1 cellular context compared by ENCODE assay signal in the genomic region with DNA sequence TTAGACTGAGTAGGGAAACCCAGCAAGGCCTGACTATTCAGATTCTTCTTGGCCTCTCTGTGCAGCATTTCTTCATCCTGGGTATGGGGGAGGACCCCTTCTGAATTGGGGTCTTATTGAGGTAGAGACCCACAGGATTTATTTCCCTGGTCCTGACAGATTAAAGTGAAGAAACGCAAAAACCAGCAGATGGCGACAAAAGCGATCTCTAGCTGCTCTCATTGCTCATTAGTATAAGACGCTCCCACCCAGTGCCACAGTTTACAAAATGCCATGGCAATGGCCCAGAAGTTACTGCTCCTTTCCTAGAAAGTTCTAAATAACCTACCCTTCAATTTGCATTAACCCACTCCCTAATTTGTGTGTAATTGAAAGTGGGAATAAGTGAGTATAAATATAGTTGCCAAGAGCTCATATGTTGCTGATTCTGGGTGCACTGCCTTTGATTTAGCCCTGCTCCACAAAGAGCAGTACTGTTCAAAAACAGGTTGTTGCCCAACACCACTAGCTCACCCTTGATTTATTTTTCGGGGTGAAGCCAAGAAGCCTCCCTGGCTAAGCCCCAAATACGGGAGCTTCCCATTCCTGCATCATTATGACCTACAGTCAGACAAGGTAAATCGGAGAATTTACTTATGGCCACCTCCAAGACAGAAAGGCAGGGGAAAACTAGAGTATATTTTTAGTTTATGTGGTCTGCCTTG.
TF ChIP-seq lines count a peak whose summit lies in the region.

No MANE protein-coding gene starts in this region.

TF ChIP-seq in H1, 55 proteins besides CTCF, POLR2A, EP300 and RAD21:
- TF ChIP-seq YY1 (IDR thresholded peaks at IDR 0.05; ENCODE audit: low read depth, low read length) (no peak), EZH2 (IDR thresholded peaks at IDR 0.05; ENCODE audit: low read depth, low read length, severe bottlenecking) (no peak), SP2 (IDR thresholded peaks at IDR 0.05; ENCODE audit: low read length) (no peak), CBX8 (IDR thresholded peaks at IDR 0.05; ENCODE audit: borderline replicate concordance, low read depth, low read length) (no peak)
- TF ChIP-seq, protein P1, sequence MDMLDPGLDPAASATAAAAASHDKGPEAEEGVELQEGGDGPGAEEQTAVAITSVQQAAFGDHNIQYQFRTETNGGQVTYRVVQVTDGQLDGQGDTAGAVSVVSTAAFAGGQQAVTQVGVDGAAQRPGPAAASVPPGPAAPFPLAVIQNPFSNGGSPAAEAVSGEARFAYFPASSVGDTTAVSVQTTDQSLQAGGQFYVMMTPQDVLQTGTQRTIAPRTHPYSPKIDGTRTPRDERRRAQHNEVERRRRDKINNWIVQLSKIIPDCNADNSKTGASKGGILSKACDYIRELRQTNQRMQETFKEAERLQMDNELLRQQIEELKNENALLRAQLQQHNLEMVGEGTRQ (IDR thresholded peaks at IDR 0.05; ENCODE audit: low read length): no peak
- TF ChIP-seq, protein P2, sequence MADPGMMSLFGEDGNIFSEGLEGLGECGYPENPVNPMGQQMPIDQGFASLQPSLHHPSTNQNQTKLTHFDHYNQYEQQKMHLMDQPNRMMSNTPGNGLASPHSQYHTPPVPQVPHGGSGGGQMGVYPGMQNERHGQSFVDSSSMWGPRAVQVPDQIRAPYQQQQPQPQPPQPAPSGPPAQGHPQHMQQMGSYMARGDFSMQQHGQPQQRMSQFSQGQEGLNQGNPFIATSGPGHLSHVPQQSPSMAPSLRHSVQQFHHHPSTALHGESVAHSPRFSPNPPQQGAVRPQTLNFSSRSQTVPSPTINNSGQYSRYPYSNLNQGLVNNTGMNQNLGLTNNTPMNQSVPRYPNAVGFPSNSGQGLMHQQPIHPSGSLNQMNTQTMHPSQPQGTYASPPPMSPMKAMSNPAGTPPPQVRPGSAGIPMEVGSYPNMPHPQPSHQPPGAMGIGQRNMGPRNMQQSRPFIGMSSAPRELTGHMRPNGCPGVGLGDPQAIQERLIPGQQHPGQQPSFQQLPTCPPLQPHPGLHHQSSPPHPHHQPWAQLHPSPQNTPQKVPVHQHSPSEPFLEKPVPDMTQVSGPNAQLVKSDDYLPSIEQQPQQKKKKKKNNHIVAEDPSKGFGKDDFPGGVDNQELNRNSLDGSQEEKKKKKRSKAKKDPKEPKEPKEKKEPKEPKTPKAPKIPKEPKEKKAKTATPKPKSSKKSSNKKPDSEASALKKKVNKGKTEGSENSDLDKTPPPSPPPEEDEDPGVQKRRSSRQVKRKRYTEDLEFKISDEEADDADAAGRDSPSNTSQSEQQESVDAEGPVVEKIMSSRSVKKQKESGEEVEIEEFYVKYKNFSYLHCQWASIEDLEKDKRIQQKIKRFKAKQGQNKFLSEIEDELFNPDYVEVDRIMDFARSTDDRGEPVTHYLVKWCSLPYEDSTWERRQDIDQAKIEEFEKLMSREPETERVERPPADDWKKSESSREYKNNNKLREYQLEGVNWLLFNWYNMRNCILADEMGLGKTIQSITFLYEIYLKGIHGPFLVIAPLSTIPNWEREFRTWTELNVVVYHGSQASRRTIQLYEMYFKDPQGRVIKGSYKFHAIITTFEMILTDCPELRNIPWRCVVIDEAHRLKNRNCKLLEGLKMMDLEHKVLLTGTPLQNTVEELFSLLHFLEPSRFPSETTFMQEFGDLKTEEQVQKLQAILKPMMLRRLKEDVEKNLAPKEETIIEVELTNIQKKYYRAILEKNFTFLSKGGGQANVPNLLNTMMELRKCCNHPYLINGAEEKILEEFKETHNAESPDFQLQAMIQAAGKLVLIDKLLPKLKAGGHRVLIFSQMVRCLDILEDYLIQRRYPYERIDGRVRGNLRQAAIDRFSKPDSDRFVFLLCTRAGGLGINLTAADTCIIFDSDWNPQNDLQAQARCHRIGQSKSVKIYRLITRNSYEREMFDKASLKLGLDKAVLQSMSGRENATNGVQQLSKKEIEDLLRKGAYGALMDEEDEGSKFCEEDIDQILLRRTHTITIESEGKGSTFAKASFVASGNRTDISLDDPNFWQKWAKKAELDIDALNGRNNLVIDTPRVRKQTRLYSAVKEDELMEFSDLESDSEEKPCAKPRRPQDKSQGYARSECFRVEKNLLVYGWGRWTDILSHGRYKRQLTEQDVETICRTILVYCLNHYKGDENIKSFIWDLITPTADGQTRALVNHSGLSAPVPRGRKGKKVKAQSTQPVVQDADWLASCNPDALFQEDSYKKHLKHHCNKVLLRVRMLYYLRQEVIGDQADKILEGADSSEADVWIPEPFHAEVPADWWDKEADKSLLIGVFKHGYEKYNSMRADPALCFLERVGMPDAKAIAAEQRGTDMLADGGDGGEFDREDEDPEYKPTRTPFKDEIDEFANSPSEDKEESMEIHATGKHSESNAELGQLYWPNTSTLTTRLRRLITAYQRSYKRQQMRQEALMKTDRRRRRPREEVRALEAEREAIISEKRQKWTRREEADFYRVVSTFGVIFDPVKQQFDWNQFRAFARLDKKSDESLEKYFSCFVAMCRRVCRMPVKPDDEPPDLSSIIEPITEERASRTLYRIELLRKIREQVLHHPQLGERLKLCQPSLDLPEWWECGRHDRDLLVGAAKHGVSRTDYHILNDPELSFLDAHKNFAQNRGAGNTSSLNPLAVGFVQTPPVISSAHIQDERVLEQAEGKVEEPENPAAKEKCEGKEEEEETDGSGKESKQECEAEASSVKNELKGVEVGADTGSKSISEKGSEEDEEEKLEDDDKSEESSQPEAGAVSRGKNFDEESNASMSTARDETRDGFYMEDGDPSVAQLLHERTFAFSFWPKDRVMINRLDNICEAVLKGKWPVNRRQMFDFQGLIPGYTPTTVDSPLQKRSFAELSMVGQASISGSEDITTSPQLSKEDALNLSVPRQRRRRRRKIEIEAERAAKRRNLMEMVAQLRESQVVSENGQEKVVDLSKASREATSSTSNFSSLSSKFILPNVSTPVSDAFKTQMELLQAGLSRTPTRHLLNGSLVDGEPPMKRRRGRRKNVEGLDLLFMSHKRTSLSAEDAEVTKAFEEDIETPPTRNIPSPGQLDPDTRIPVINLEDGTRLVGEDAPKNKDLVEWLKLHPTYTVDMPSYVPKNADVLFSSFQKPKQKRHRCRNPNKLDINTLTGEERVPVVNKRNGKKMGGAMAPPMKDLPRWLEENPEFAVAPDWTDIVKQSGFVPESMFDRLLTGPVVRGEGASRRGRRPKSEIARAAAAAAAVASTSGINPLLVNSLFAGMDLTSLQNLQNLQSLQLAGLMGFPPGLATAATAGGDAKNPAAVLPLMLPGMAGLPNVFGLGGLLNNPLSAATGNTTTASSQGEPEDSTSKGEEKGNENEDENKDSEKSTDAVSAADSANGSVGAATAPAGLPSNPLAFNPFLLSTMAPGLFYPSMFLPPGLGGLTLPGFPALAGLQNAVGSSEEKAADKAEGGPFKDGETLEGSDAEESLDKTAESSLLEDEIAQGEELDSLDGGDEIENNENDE (IDR thresholded peaks at IDR 0.05; ENCODE audit: insufficient replicate concordance, low read length): no peak
